10 cellular contexts compared by ENCODE assay signal in the genomic region with DNA sequence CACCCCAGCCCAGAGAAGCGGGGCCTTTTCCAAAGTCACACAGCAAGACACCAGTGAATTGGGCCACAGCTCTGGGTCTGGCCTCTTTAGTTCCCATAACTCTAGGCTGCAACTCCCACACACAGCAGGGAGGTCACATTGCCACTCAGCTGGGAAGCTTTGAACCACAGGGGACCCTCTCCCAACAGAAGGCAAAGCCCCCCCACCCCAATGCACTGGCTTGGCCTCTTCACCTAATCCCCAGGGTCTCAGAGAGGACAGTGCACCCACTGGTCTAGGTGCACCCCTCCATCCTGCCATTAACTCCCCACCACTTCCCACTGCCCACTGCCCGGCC.
A peak's percentile ranks its signal among the peaks of the same experiment; 100 is the strongest.
DNase-seq lines count a peak whose midpoint lies in the region; ATAC-seq and TF ChIP-seq lines count a peak whose summit lies in the region.
"Had no signal": no experiment of that assay in that cellular context is flagged by ENCODE, and none has a peak within 500 bp of the region (broad histone marks: within the 10 kb centered on the region; RNA-seq: fewer than 3 reads in every experiment).

No MANE protein-coding gene starts in this region.

- H3K9me3 ChIP-seq in colonic mucosa = no peaks in the 10 kb centered on the region
- H3K9me3 ChIP-seq in mucosa of stomach (ENCODE audit: control insufficient read depth, low read length) = no peaks in the 10 kb centered on the region
- H3K9me3 ChIP-seq in upper lobe of right lung = peaks cover 3% of the 10 kb centered on the region

- peaks cover 23% of the 10 kb centered on the region for H3K4me1 ChIP-seq in colonic mucosa
- H3K4me1 ChIP-seq in mucosa of stomach (ENCODE audit: control insufficient read depth, insufficient read depth, low read length) = peaks cover 55% of the 10 kb centered on the region
- H3K4me1 ChIP-seq in upper lobe of right lung = peaks cover 45% of the 10 kb centered on the region

- H3K36me3 ChIP-seq in colonic mucosa (no peaks in the 10 kb centered on the region), mucosa of stomach (ENCODE audit: control insufficient read depth, insufficient read depth, low read length) (no peaks in the 10 kb centered on the region), upper lobe of right lung (no peaks in the 10 kb centered on the region)

- no peaks in the 10 kb centered on the region for H3K27me3 ChIP-seq in colonic mucosa
- no peaks in the 10 kb centered on the region for H3K27me3 ChIP-seq in mucosa of stomach (ENCODE audit: control insufficient read depth, insufficient read depth, low read length)
- no peaks in the 10 kb centered on the region for H3K27me3 ChIP-seq in upper lobe of right lung

- peaks cover 10% of the 10 kb centered on the region for H3K9me3 Mint-ChIP-seq in activated T-cell treated with anti-CD3 and anti-CD28 coated beads, Interleukin-2, amount 50 U/mL, for 24 hours

- no peak for DNase-seq in activated T-cell treated with anti-CD3 and anti-CD28 coated beads, Interleukin-2, amount 50 U/mL, for 24 hours
- DNase-seq in activated T-cell treated with anti-CD3 and anti-CD28 coated beads for 4 hours = no peak
- DNase-seq in colonic mucosa = no peak
- DNase-seq in upper lobe of right lung = no peak
- no peak for DNase-seq in RKO (ENCODE audit: low spot score)
- DNase-seq in NCI-H1694 (lab: John Stamatoyannopoulos, UW) = no peak
- no peak for DNase-seq in islet precursor cell
- DNase-seq: activated CD8-positive, alpha-beta memory T cell treated with anti-CD3 and anti-CD28 coated beads, Interleukin-2, amount 50 U/mL, for 4 hours; NCI-H524 had no signal

- peaks cover 31% of the 10 kb centered on the region for H3K4me1 Mint-ChIP-seq in activated T-cell treated with anti-CD3 and anti-CD28 coated beads, Interleukin-2, amount 50 U/mL, for 24 hours (ENCODE audit: low read depth)

- H3K9ac ChIP-seq in colonic mucosa (ENCODE audit: low read depth in 2 of 2, low read length in 2 of 2) (peak overlapping the region; percentile 60 to 64), mucosa of stomach (ENCODE audit: low read length) (peak overlapping the region; percentile 61)

- intact Hi-C loops in colonic mucosa (cut with DNase I) (no loop called here), upper lobe of right lung (cut with DNase I) (no loop called here)

- peak overlapping the region; percentile 58 for H3K27ac ChIP-seq in colonic mucosa
- peak overlapping the region; percentile 87 for H3K27ac ChIP-seq in upper lobe of right lung

- H3K36me3 Mint-ChIP-seq in activated T-cell treated with anti-CD3 and anti-CD28 coated beads, Interleukin-2, amount 50 U/mL, for 24 hours (ENCODE audit: low read depth) = no peaks in the 10 kb centered on the region

- no peak overlapping the region for H3K4me3 Mint-ChIP-seq in activated T-cell treated with anti-CD3 and anti-CD28 coated beads, Interleukin-2, amount 50 U/mL, for 24 hours

- no peaks in the 10 kb centered on the region for H3K27me3 Mint-ChIP-seq in activated T-cell treated with anti-CD3 and anti-CD28 coated beads, Interleukin-2, amount 50 U/mL, for 24 hours

- no peak for ATAC-seq in upper lobe of right lung

- H3K4me3 ChIP-seq in colonic mucosa (no peak overlapping the region), mucosa of stomach (ENCODE audit: low read length) (peak overlapping the region; percentile 11), upper lobe of right lung (peak overlapping the region; percentile 17)

- TF ChIP-seq CTCF in colonic mucosa (IDR thresholded peaks at IDR 0.05) = no peak
- no peak for TF ChIP-seq CTCF in upper lobe of right lung (IDR thresholded peaks at IDR 0.05)

- peak overlapping the region; percentile 22 for H3K27ac Mint-ChIP-seq in activated T-cell treated with anti-CD3 and anti-CD28 coated beads, Interleukin-2, amount 50 U/mL, for 24 hours
